1 cellular context compared by ENCODE assay signal in the genomic region with DNA sequence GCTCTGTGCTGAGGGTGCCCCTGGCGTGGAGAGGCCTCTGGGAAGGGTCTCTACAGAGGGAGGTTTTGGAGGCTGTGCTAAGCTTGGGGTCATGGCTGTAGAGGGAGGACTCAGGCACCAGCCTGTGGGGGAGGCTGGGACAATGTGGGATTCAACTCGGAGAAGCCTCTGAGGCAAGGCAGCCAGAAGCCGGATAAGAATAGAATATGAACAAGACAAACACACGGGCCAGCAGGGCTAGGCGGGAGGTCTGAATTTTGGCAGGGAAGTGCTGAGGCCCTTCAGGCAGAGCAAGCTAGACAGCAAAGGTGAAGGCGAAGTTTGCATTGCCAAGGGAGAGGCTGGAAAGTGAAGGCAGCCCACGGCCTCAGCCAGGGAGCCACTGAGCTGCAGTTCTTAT.
TF ChIP-seq lines count a peak whose summit lies in the region.

No MANE protein-coding gene starts in this region.

TF ChIP-seq in GM23338, 12 proteins besides CTCF, POLR2A, EP300 and RAD21:
- TF ChIP-seq REST (IDR thresholded peaks at IDR 0.05; ENCODE audit: unreplicated experiment) (no peak), CREB1 (CRISPR knock-in tag; IDR thresholded peaks at IDR 0.05; ENCODE audit: low read depth) (no peak), EZH2phosphoT487 (IDR thresholded peaks at IDR 0.05; ENCODE audit: unreplicated experiment) (no peak), ZNF331 (CRISPR knock-in tag; IDR thresholded peaks at IDR 0.05; ENCODE audit: low read depth) (no peak), STAT1 (IDR thresholded peaks at IDR 0.05; ENCODE audit: unreplicated experiment) (no peak), EZH2 (IDR thresholded peaks at IDR 0.05; ENCODE audit: low read depth, unreplicated experiment) (no peak), ZNF114 (CRISPR knock-in tag; IDR thresholded peaks at IDR 0.05) (no peak), ZNF462 (CRISPR knock-in tag; IDR thresholded peaks at IDR 0.05) (no peak), ETS1 (IDR thresholded peaks at IDR 0.05) (no peak), NANOG (IDR thresholded peaks at IDR 0.05; ENCODE audit: borderline replicate concordance) (no peak), JUNB (IDR thresholded peaks at IDR 0.05; ENCODE audit: unreplicated experiment) (no peak), POLR2AphosphoS5 (IDR thresholded peaks at IDR 0.05; ENCODE audit: low read depth) (no peak)
TF ChIP-seq in GM23338: peak in this region for 0.
